ENCODE assay signal across 13 cellular contexts in the genomic region with DNA sequence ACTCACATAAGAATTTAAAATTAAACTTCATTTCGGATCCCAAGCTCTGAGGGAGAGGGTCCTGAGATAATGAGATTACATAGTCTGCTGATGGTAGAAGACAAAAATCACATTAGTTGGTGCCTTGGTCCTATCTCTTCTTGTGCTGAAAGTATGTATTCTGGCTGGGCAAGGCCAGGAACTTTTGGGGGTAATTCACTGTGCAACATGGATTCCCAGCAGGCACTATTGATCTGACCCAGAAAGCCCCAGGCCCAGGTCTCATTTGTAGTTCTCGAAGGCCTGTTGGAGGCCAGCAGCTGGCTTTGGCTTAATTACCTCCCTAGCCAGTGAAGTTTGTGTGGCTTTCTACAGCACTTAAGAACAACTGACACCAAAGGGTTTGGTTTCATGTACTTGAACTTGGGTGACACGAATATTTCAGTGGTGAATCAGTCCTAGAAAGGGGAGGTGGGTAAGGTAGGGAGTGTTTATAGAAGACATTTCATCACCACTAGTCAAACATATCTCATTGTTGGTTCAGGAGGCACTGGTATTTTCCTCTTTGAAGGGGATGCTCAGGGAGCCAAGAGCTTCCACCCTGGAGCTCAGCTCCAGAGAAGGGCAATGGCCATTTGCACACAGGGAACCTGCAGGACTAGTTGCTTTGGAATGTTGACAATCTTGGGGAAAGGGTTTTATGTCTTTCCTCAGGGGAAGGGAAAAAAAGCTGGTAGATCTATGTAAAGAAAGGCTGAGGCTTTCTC.
DNase-seq lines count a peak whose midpoint lies in the region; ATAC-seq and TF ChIP-seq lines count a peak whose summit lies in the region.
"Had no signal": no experiment of that assay in that cellular context is flagged by ENCODE, and none has a peak within 500 bp of the region (broad histone marks: within the 10 kb centered on the region; RNA-seq: fewer than 3 reads in every experiment).

No MANE protein-coding gene starts in this region.

- TF ChIP-seq CTCF in kidney epithelial cell (IDR thresholded peaks at IDR 0.05; ENCODE audit: insufficient read depth, low read length, poor library complexity, severe bottlenecking) (no peak), testis (IDR thresholded peaks at IDR 0.05) (no peak)

- intact Hi-C loops in testis (cut with DNase I; ENCODE audit: low total_unique reads): no loop called here

- no peak overlapping the region for H3K9ac ChIP-seq in adipocyte (ENCODE audit: low read length)
- H3K9ac ChIP-seq: BLaER1 had no signal

- TF ChIP-seq POLR2A in testis (IDR thresholded peaks at IDR 0.05): no peak

- ATAC-seq in HG03108 (IDR thresholded peaks at IDR 0.05; ENCODE audit: unreplicated experiment): no peak
- ATAC-seq: activated T-helper 17 cell treated with anti-CD3 and anti-CD28 coated beads, Interleukin-2, amount 50 U/mL, for 72 hours; T-cell had no signal

- 92 to 96% methylated on average over 3 of the region's 3 CpGs for WGBS in testis, 2 donors

- H3K9me3 ChIP-seq in adipocyte (ENCODE audit: control insufficient read depth, low read length) (no peaks in the 10 kb centered on the region), testis (no peaks in the 10 kb centered on the region)
- H3K9me3 ChIP-seq: BLaER1 had no signal

- no peaks in the 10 kb centered on the region for H3K27me3 ChIP-seq in adipocyte (replicated peaks; ENCODE audit: control insufficient read depth, insufficient read depth, low read length)
- no peaks in the 10 kb centered on the region for H3K27me3 ChIP-seq in kidney epithelial cell (ENCODE audit: control insufficient read depth, insufficient read depth, low read length)
- H3K27me3 ChIP-seq in testis: no peaks in the 10 kb centered on the region
- H3K27me3 ChIP-seq: BLaER1 had no signal

- no peak overlapping the region for H3K4me3 ChIP-seq in adipocyte (ENCODE audit: low read length)
- no peak overlapping the region for H3K4me3 ChIP-seq in kidney epithelial cell (ENCODE audit: low read depth, low read length)
- H3K4me3 ChIP-seq in testis: no peak overlapping the region
- H3K4me3 ChIP-seq: BLaER1 had no signal

- DNase-seq in AG08395 (ENCODE audit: low spot score): peak; percentile 39
- DNase-seq in HuH-7 (ENCODE audit: low spot score): peak; percentile 55
- DNase-seq in adipocyte (ENCODE audit: low read depth): peak; percentile 84
- DNase-seq in kidney epithelial cell (ENCODE audit: low read depth): peak; percentile 88
- DNase-seq in stimulated activated CD4-positive, alpha-beta T cell treated with anti-CD3 and anti-CD28 coated beads, Interleukin-2, amount 100 ng/mL, for 48 hours: no peak
- DNase-seq in NCI-H1092 (lab: John Stamatoyannopoulos, UW): no peak
- no peak for DNase-seq in testis
- DNase-seq: H7, Kasumi-1, T-cell had no signal

- no peak overlapping the region for H3K27ac ChIP-seq in testis
- H3K27ac ChIP-seq: BLaER1 had no signal

- peaks cover 3% of the 10 kb centered on the region for H3K4me1 ChIP-seq in adipocyte (ENCODE audit: control insufficient read depth, insufficient read depth, low read length)
- H3K4me1 ChIP-seq in testis: no peaks in the 10 kb centered on the region
- H3K4me1 ChIP-seq: BLaER1 had no signal

- no peaks in the 10 kb centered on the region for H3K36me3 ChIP-seq in adipocyte (ENCODE audit: control insufficient read depth, insufficient read depth, low read length, severe bottlenecking)
- H3K36me3 ChIP-seq in kidney epithelial cell (ENCODE audit: control insufficient read depth, insufficient read depth, low read length): no peaks in the 10 kb centered on the region
- H3K36me3 ChIP-seq in testis (ENCODE audit: low read depth, missing control alignments): no peaks in the 10 kb centered on the region
- H3K36me3 ChIP-seq: BLaER1 had no signal

Comparison
In these comparisons a context has a peak if more than half of its experiments do, and no peak if none do; other contexts are left out.
1. DNase-seq: peak in AG08395 (single experiment), HuH-7 (single experiment), adipocyte (single experiment) and kidney epithelial cell (single experiment); none in stimulated activated CD4-positive, alpha-beta T cell treated with anti-CD3 and anti-CD28 coated beads, Interleukin-2, amount 100 ng/mL, for 48 hours (0 of 2), NCI-H1092 (single experiment) and testis (single experiment).